16 cellular contexts compared by ENCODE assay signal in the genomic region with DNA sequence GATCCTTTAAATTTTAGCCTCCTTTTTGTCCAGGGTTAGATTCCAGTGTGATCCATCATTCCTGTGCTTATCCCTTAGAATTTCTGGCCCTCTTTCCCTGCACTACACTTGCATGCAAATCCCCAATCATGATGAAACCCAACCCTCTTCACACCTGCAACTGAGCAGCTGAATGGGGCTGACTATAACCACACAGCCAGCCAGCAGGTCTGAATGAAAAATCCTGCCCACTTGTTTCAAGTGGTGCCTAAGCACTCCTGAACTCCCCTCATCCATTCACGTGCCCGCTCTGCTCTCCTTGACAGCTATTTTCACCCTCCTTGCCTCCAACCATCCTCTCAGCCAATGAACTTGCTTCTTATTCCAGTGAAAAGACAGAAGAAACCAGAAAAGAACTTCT.
"Had no signal": no experiment of that assay in that cellular context is flagged by ENCODE, and none has a peak within 500 bp of the region (broad histone marks: within the 10 kb centered on the region; RNA-seq: fewer than 3 reads in every experiment).

No MANE protein-coding gene starts in this region.

- ATAC-seq: activated T-cell treated with anti-CD3 and anti-CD28 coated beads, Interleukin-2, amount 50 U/mL, for 72 hours; natural killer cell; stimulated activated effector memory CD8-positive, alpha-beta T cell treated with anti-CD3 and anti-CD28 coated beads, Interleukin-12 subunit alpha, Interleukin-12 subunit beta, amount 100 ng/mL, for 72 hours; WTC11 had no signal

- DNase-seq: activated CD4-positive, alpha-beta T cell treated with anti-CD3 and anti-CD28 coated beads for 48 hours; activated CD8-positive, alpha-beta memory T cell treated with anti-CD3 and anti-CD28 coated beads, Interleukin-2, amount 50 U/mL, for 48 hours; activated gamma-delta T cell treated with Interleukin-2 at 50 U/mL for 16 hours; activated T-cell treated with anti-CD3 and anti-CD28 coated beads, Interleukin-2, amount 50 U/mL, for 72 hours; amniotic stem cell; caudate nucleus; hypothalamus; kidney; left ventricle myocardium inferior; mesendoderm; natural killer cell had no signal

- H3K27ac ChIP-seq: esophagus muscularis mucosa, left ventricle myocardium inferior, neutrophil, parathyroid adenoma had no signal

- H3K9ac ChIP-seq: parathyroid adenoma had no signal

- H3K4me3 ChIP-seq: esophagus muscularis mucosa, left ventricle myocardium inferior had no signal

- H3K9me3 ChIP-seq: esophagus muscularis mucosa, left ventricle myocardium inferior, neutrophil had no signal

- H3K4me1 ChIP-seq: left ventricle myocardium inferior, parathyroid adenoma had no signal

- H3K36me3 ChIP-seq: esophagus muscularis mucosa, left ventricle myocardium inferior, neutrophil had no signal

- H3K27me3 ChIP-seq: esophagus muscularis mucosa, neutrophil had no signal
